Comparison of ENCODE assay signal across 25 cellular contexts in genomic region chr12:121520586-121521086, GRCh38.
DNase-seq lines count a peak whose midpoint lies in the region; ATAC-seq, FAIRE-seq and TF ChIP-seq lines count a peak whose summit lies in the region.
"Had no signal": no experiment of that assay in that cellular context is flagged by ENCODE, and none has a peak within 500 bp of the region (broad histone marks: within the 10 kb centered on the region; RNA-seq: fewer than 3 reads in every experiment).

No MANE protein-coding gene starts in this region.

- H3K36me3 ChIP-seq in BLaER1 treated with 17β-estradiol and CSF1 and Interleukin-3, amounts not matched to agents 10 nM and 100 nM, result peaks cover 12 to 78% (median 40%) of the 10 kb centered on the region in 11 experiments; a peak in 19 of 22 replicates
- H3K36me3 ChIP-seq in GM23338 (ENCODE audit: insufficient read depth) (peaks cover 14% of the 10 kb centered on the region), GM12878 (ENCODE audit: control insufficient read depth in 2 of 2, insufficient read depth in 2 of 2, low read length in 1 of 2) (peaks cover 25 to 34% of the 10 kb centered on the region in 2 experiments), H7 (replicated peaks; ENCODE audit: control insufficient read depth, insufficient read depth, low read length) (peaks cover 20% of the 10 kb centered on the region)

- in situ Hi-C loops in GM12878 (cut with MboI), result no loop called here

- FAIRE-seq in GM12878 (lab: Jason Lieb, UNC), result peak; percentile 23
- FAIRE-seq: endometrium, HTR-8/SVneo, kidney had no signal

- CTCF ChIA-PET in GM12878 (lab: Yijun Ruan, JAX) (interaction anchor here (0.9 to 1.0 kb wide), 3 partner anchors 18 to 109 kb away, joined by 3 to 5 read pairs (median 4); no protein-coding TSS in a partner anchor), T-cell (lab: Charles Lee) (interaction anchor here in 1 of 2 donors (0.5 kb wide), 2 partner anchors 26 to 99 kb away, joined by 3 to 4 read pairs; no protein-coding TSS in a partner anchor)

- H3F3A ChIP-seq in GM23338 (replicated peaks; ENCODE audit: low read depth), result peaks cover 18% of the 10 kb centered on the region; the same call in 1 of the 2 replicates

- POLR2A ChIA-PET in GM12878 (lab: Charles Lee), result interaction anchor here (0.7 to 1.4 kb wide), 4 partner anchors 13 to 106 kb away, joined by 3 to 6 read pairs (median 4); no protein-coding TSS in a partner anchor
- POLR2A ChIA-PET in T-cell (lab: Charles Lee), result no interaction called here

- 64% methylated on average over 20 of the region's 20 CpGs for WGBS in GM12878 (ENCODE audit: insufficient coverage, insufficient replicate concordance, low lambda C conversion rate, missing lambda C conversion rate)

- RAD21 ChIA-PET in GM12878 (lab: Charles Lee; ENCODE audit: unreplicated experiment), result interaction anchor here (0.7 to 1.7 kb wide), 4 partner anchors 10 to 106 kb away, joined by 4 to 5 read pairs (median 4); no protein-coding TSS in a partner anchor

- H2AFZ ChIP-seq in GM23338 (no peak overlapping the region), GM12878 (ENCODE audit: control insufficient read depth, low read depth, low read length) (no peak overlapping the region)

- H4K20me1 ChIP-seq in BLaER1 treated with 17β-estradiol and CSF1 and Interleukin-3, amounts not matched to agents 10 nM and 100 nM, result peaks cover 0 to 77% (median 0%) of the 10 kb centered on the region in 11 experiments; a peak in 6 of 22 replicates
- H4K20me1 ChIP-seq in GM23338 (replicated peaks; ENCODE audit: insufficient read depth) (peaks cover 25% of the 10 kb centered on the region), GM12878 (ENCODE audit: control insufficient read depth, insufficient read depth) (no peaks in the 10 kb centered on the region)

- no peak for ATAC-seq in GM23338
- ATAC-seq in GM12878, result peak; percentile 14
- peak; percentile 30 for ATAC-seq in memory B cell (ENCODE audit: low read depth)
- no peak for ATAC-seq in T-cell (replicated peaks in 1 of 4)
- ATAC-seq: activated CD8-positive, alpha-beta memory T cell treated with anti-CD3 and anti-CD28 coated beads, Interleukin-2, amount 10 ng/mL, durations not matched to agents 7 days and 5 days had no signal

- H3K27me3 Mint-ChIP-seq in GM23338 (ENCODE audit: insufficient read depth, low read depth, poor library complexity), result peaks cover 19% of the 10 kb centered on the region
- H3K27me3 Mint-ChIP-seq in memory B cell, result no peaks in the 10 kb centered on the region
- no peaks in the 10 kb centered on the region for H3K27me3 Mint-ChIP-seq in T-cell
- H3K27me3 Mint-ChIP-seq: activated CD8-positive, alpha-beta memory T cell treated with anti-CD3 and anti-CD28 coated beads, Interleukin-2, amount 10 ng/mL, durations not matched to agents 7 days and 5 days; type B pancreatic cell had no signal

- TF ChIP-seq CTCF in GM23338 (conservative IDR thresholded peaks at IDR 0.05; ENCODE audit: low read depth in 2 of 2), result no peak
- TF ChIP-seq CTCF in GM12878 (IDR thresholded peaks at IDR 0.05 in 2 of 3, conservative IDR thresholded peaks at IDR 0.05 in 1 of 3; ENCODE audit: control insufficient read depth in 2 of 3, extremely low read depth in 1 of 3, insufficient read depth in 1 of 3, low read depth in 3 of 3, low read length in 3 of 3), result no peak

- peak overlapping the region in 3 of 11 experiments; percentile 4 to 17 (median 10); a peak in 1 of 22 replicates for H3K9ac ChIP-seq in BLaER1 treated with 17β-estradiol and CSF1 and Interleukin-3, amounts not matched to agents 10 nM and 100 nM
- H3K9ac ChIP-seq in GM12878 (ENCODE audit: control insufficient read depth, insufficient read depth, low read length), result no peak overlapping the region

- H3K4me1 Mint-ChIP-seq in GM23338 (peaks cover 21% of the 10 kb centered on the region), memory B cell (peaks cover 30% of the 10 kb centered on the region), T-cell (peaks cover 3 to 8% (median 5%) of the 10 kb centered on the region in 3 donors)

- peak overlapping the region in 6 of 11 experiments; percentile 9 to 55 (median 18); a peak in 8 of 22 replicates for H3K27ac ChIP-seq in BLaER1 treated with 17β-estradiol and CSF1 and Interleukin-3, amounts not matched to agents 10 nM and 100 nM
- 0 out of 2 replicates have a peak overlapping the region, but pooled peaks have one; percentile 59 for H3K27ac ChIP-seq in GM23338 (ENCODE audit: low read depth)
- peak overlapping the region; percentile 83 for H3K27ac ChIP-seq in GM12878 (ENCODE audit: control insufficient read depth, insufficient read depth)
- H3K27ac ChIP-seq: psoas muscle, SK-N-MC, WERI-Rb-1 had no signal

- peaks cover 31 to 49% (median 41%) of the 10 kb centered on the region in 10 experiments for H3K4me1 ChIP-seq in BLaER1 treated with 17β-estradiol and CSF1 and Interleukin-3, amounts not matched to agents 10 nM and 100 nM
- peaks cover 17% of the 10 kb centered on the region for H3K4me1 ChIP-seq in GM23338 (ENCODE audit: insufficient read depth)
- H3K4me1 ChIP-seq in GM12878 (ENCODE audit: control insufficient read depth, insufficient read depth, low read length), result peaks cover 49% of the 10 kb centered on the region
- H3K4me1 ChIP-seq: psoas muscle had no signal

- BruUV-seq in GM12878 (replicated peaks; lab: Mats Ljungman, UMichigan), result no TSS peak

- no peak for TF ChIP-seq POLR2A in GM12878 (IDR thresholded peaks at IDR 0.05; ENCODE audit: low read depth, low read length)

- H3K4me3 ChIP-seq in BLaER1 treated with 17β-estradiol and CSF1 and Interleukin-3, amounts not matched to agents 10 nM and 100 nM, result no peak overlapping the region
- H3K4me3 ChIP-seq in GM23338, result no peak overlapping the region
- H3K4me3 ChIP-seq in GM12878, result no peak overlapping the region
- no peak overlapping the region for H3K4me3 ChIP-seq in H7 (ENCODE audit: insufficient read depth, low read depth, low read length)
- H3K4me3 ChIP-seq: psoas muscle, SK-N-MC had no signal

- TF ChIP-seq RAD21 in GM12878 (IDR thresholded peaks at IDR 0.05; ENCODE audit: insufficient read depth, low read depth, low read length), result no peak

- H3K36me3 Mint-ChIP-seq in GM23338 (ENCODE audit: low read depth) (peaks cover 75% of the 10 kb centered on the region), memory B cell (peaks cover 9% of the 10 kb centered on the region), T-cell (peaks cover 19% of the 10 kb centered on the region)

- no peaks in the 10 kb centered on the region for H3K27me3 ChIP-seq in BLaER1 treated with 17β-estradiol and CSF1 and Interleukin-3, amounts not matched to agents 10 nM and 100 nM
- no peaks in the 10 kb centered on the region for H3K27me3 ChIP-seq in GM23338 (ENCODE audit: insufficient read depth)
- no peaks in the 10 kb centered on the region for H3K27me3 ChIP-seq in GM12878 (replicated peaks in 1 of 2; ENCODE audit: control insufficient read depth in 2 of 2, insufficient read depth in 2 of 2, low read length in 1 of 2)
- H3K27me3 ChIP-seq in H7 (ENCODE audit: control insufficient read depth, insufficient read depth, low read length), result no peaks in the 10 kb centered on the region

- H3K79me2 ChIP-seq in GM23338 (replicated peaks; ENCODE audit: insufficient read depth), result peaks cover 52% of the 10 kb centered on the region
- peaks cover 45% of the 10 kb centered on the region for H3K79me2 ChIP-seq in GM12878 (ENCODE audit: control insufficient read depth, insufficient read depth, low read length)

- no peaks in the 10 kb centered on the region for H3K9me3 ChIP-seq in BLaER1 treated with 17β-estradiol and CSF1 and Interleukin-3, amounts not matched to agents 10 nM and 100 nM (replicated peaks in 1 of 11)
- H3K9me3 ChIP-seq in GM12878 (replicated peaks; ENCODE audit: control insufficient read depth, insufficient read depth, low read length), result no peaks in the 10 kb centered on the region
- H3K9me3 ChIP-seq: psoas muscle had no signal

- H3K4me2 ChIP-seq in BLaER1 treated with 17β-estradiol and CSF1 and Interleukin-3, amounts not matched to agents 10 nM and 100 nM, result peak overlapping the region in 5 of 11 experiments; percentile 42 to 60 (median 52); a peak in 11 of 22 replicates
- H3K4me2 ChIP-seq in GM23338, result no peak overlapping the region
- peak overlapping the region; percentile 43; the same call in 1 of the 2 replicates for H3K4me2 ChIP-seq in GM12878 (ENCODE audit: control insufficient read depth, insufficient read depth)

- intact Hi-C loops in GM12878 (cut with micrococcal nuclease; ENCODE audit: unreplicated experiment), result no loop called here

- no peak for TF ChIP-seq EP300 in GM12878 (IDR thresholded peaks at IDR 0.05; ENCODE audit: borderline replicate concordance in 1 of 2, control insufficient read depth in 1 of 2, low read depth in 2 of 2, low read length in 2 of 2)

- H3K4me3 Mint-ChIP-seq in GM23338 (no peak overlapping the region), memory B cell (no peak overlapping the region), T-cell (no peak overlapping the region)
- H3K4me3 Mint-ChIP-seq: activated CD8-positive, alpha-beta memory T cell treated with anti-CD3 and anti-CD28 coated beads, Interleukin-2, amount 10 ng/mL, durations not matched to agents 7 days and 5 days; type B pancreatic cell had no signal

- H3K9me3 Mint-ChIP-seq in GM23338, result peaks cover 5% of the 10 kb centered on the region
- H3K9me3 Mint-ChIP-seq in memory B cell, result no peaks in the 10 kb centered on the region
- H3K9me3 Mint-ChIP-seq in T-cell, result no peaks in the 10 kb centered on the region
- H3K9me3 Mint-ChIP-seq: type B pancreatic cell had no signal

- peak overlapping the region; percentile 72 for H3K27ac Mint-ChIP-seq in GM23338
- H3K27ac Mint-ChIP-seq in memory B cell, result no peak overlapping the region
- no peak overlapping the region for H3K27ac Mint-ChIP-seq in T-cell
- H3K27ac Mint-ChIP-seq: activated CD8-positive, alpha-beta memory T cell treated with anti-CD3 and anti-CD28 coated beads, Interleukin-2, amount 10 ng/mL, durations not matched to agents 7 days and 5 days; type B pancreatic cell had no signal

- no peaks in the 10 kb centered on the region for H3K9me2 ChIP-seq in GM23338 (ENCODE audit: insufficient read depth)

- SMC1A ChIA-PET in GM12878 (lab: Charles Lee; ENCODE audit: uncharacterized antibody, unreplicated experiment), result interaction anchor here (1.2 to 1.7 kb wide), 2 partner anchors 10 to 61 kb away, joined by 3 to 4 read pairs; no protein-coding TSS in a partner anchor

- DNase-seq in GM23338 (ENCODE audit: low spot score) (no peak), GM12878 (ENCODE audit: low read depth, low spot score) (no peak), memory B cell (ENCODE audit: low spot score in 2 of 2) (no peak), GM03348 (ENCODE audit: low spot score) (no peak), epidermal melanocyte (ENCODE audit: insufficient read length, low spot score) (no peak), H7 (no peak), T-cell (no peak)
- DNase-seq: activated CD4-positive, alpha-beta T cell treated with anti-CD3 and anti-CD28 coated beads, Interleukin-2, amount 50 U/mL, for 1 hour; activated CD8-positive, alpha-beta memory T cell treated with anti-CD3 and anti-CD28 coated beads, Interleukin-2, amount 10 ng/mL, durations not matched to agents 7 days and 5 days; activated naive CD4-positive, alpha-beta T cell treated with anti-CD3 and anti-CD28 coated beads, Interleukin-2, amount 50 U/mL, for 16 hours; C1 segment of cervical spinal cord; Calu3; cortex of kidney; kidney; NCI-H187 treated with DMSO at 0.1 percent for 48 hours; NCI-H526; psoas muscle; RPMI8226; T-helper 2 cell; WERI-Rb-1 had no signal

TF ChIP-seq in GM12878, 131 proteins besides CTCF, POLR2A, EP300 and RAD21 (continues in another document):
- peak; percentile 59 to 65; a peak in 3 of 4 replicates for TF ChIP-seq IKZF2 (IDR thresholded peaks at IDR 0.05)

Comparison
In these comparisons a context has a peak if more than half of its experiments do, and no peak if none do; other contexts are left out.
1. H3K27ac ChIP-seq: peak in every context shown above with its lines; median percentile 83 in GM12878; 59 in GM23338; 18 in BLaER1 treated with 17β-estradiol and CSF1 and Interleukin-3, amounts not matched to agents 10 nM and 100 nM.
2. ATAC-seq: peak in GM12878 (single experiment) and memory B cell (single experiment); none in GM23338 (single experiment) and T-cell (0 of 4).